28 cellular contexts compared by ENCODE assay signal in the genomic region with DNA sequence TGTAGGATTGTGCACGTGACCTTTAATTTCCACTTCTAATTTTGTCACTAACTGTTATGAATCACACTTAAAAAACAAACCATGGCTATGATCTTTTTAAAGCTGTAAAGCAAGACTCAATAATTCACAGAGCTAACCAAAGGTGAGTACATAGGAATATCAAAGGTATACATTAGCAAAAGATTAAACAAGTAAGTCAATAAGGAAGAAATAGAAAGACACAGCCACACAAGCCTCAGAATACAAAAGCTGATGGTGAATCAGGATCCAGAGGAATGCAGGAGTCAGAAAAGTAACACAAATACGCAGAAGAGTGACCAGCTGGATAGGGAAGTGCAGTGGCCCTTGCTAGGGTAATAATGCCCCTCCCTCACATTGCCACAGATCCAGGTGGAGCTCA.
"Had no signal": no experiment of that assay in that cellular context is flagged by ENCODE, and none has a peak within 500 bp of the region (broad histone marks: within the 10 kb centered on the region; RNA-seq: fewer than 3 reads in every experiment).

No MANE protein-coding gene starts in this region.

- H3K4me3 Mint-ChIP-seq: naive B cell; natural killer cell; nephron progenitor cell; neural progenitor cell; stimulated activated effector memory CD8-positive, alpha-beta T cell treated with anti-CD3 and anti-CD28 coated beads, Interleukin-12 subunit alpha, Interleukin-12 subunit beta, amount 100 ng/mL, for 72 hours; stimulated activated naive CD8-positive, alpha-beta T cell treated with anti-CD3 and anti-CD28 coated beads, Interleukin-15, Interleukin-2, amounts not matched to agents 100 ng/mL and 50 ng/mL, for 24 hours; type B pancreatic cell had no signal

- H3K9me3 ChIP-seq: lower lobe of right lung, neutrophil, prostate gland had no signal

- H3K9me3 Mint-ChIP-seq: natural killer cell; stimulated activated naive CD8-positive, alpha-beta T cell treated with anti-CD3 and anti-CD28 coated beads, Interleukin-15, Interleukin-2, amounts not matched to agents 100 ng/mL and 50 ng/mL, for 24 hours had no signal

- H3K27ac Mint-ChIP-seq: naive B cell; natural killer cell; nephron progenitor cell; neural progenitor cell; stimulated activated effector memory CD8-positive, alpha-beta T cell treated with anti-CD3 and anti-CD28 coated beads, Interleukin-12 subunit alpha, Interleukin-12 subunit beta, amount 100 ng/mL, for 72 hours; stimulated activated naive CD8-positive, alpha-beta T cell treated with anti-CD3 and anti-CD28 coated beads, Interleukin-15, Interleukin-2, amounts not matched to agents 100 ng/mL and 50 ng/mL, for 24 hours; type B pancreatic cell had no signal

- ATAC-seq: left cardiac atrium; left lung; lower lobe of right lung; natural killer cell; right cardiac atrium; sciatic nerve; stimulated activated effector memory CD8-positive, alpha-beta T cell treated with anti-CD3 and anti-CD28 coated beads, Interleukin-12 subunit alpha, Interleukin-12 subunit beta, amount 100 ng/mL, for 72 hours had no signal

- H3K27me3 Mint-ChIP-seq: naive B cell; stimulated activated naive CD8-positive, alpha-beta T cell treated with anti-CD3 and anti-CD28 coated beads, Interleukin-15, Interleukin-2, amounts not matched to agents 100 ng/mL and 50 ng/mL, for 24 hours; type B pancreatic cell had no signal

- H3K36me3 ChIP-seq: left lung, lower lobe of right lung, neural progenitor cell, neutrophil, prostate gland, spleen, tibial nerve, uterus had no signal

- DNase-seq: hippocampal formation; kidney glomerular epithelial cell; left cardiac atrium; left lung; lower lobe of right lung; mammary epithelial cell; mesenchymal stem cell; naive B cell; natural killer cell; nephron progenitor cell; occipital lobe; retina; right cardiac atrium; spleen; stimulated activated CD4-positive, alpha-beta T cell treated with anti-CD3 and anti-CD28 coated beads, Interleukin-4, amount 100 ng/mL, for 24 hours; stimulated activated naive CD4-positive, alpha-beta T cell; substantia nigra; uterus had no signal

- H3K4me3 ChIP-seq: left lung, lower lobe of right lung, neural progenitor cell, prostate gland, skin epidermis, spleen, tibial nerve, uterus had no signal

- FAIRE-seq: keratinocyte had no signal

- H3K27me3 ChIP-seq: left lung, neural progenitor cell, neutrophil, spleen, uterus had no signal

- H3K4me2 ChIP-seq: neural progenitor cell had no signal

- H3K27ac ChIP-seq: left lung, lower lobe of right lung, neural progenitor cell, neutrophil, prostate gland, skin epidermis, spleen, tibial nerve, uterus had no signal

- H3K4me1 Mint-ChIP-seq: naive B cell; natural killer cell; nephron progenitor cell; neural progenitor cell; stimulated activated effector memory CD8-positive, alpha-beta T cell treated with anti-CD3 and anti-CD28 coated beads, Interleukin-12 subunit alpha, Interleukin-12 subunit beta, amount 100 ng/mL, for 72 hours had no signal

- H3K9ac ChIP-seq: neural progenitor cell had no signal

- H3K36me3 Mint-ChIP-seq: naive B cell; natural killer cell; neural progenitor cell; stimulated activated effector memory CD8-positive, alpha-beta T cell treated with anti-CD3 and anti-CD28 coated beads, Interleukin-12 subunit alpha, Interleukin-12 subunit beta, amount 100 ng/mL, for 72 hours; type B pancreatic cell had no signal

- H3K4me1 ChIP-seq: left lung, lower lobe of right lung, neural progenitor cell, prostate gland, spleen, tibial nerve, uterus had no signal
